Comparison of ENCODE assay signal across 18 cellular contexts in genomic region chr13:25816239-25816638, GRCh38.
"Had no signal": no experiment of that assay in that cellular context is flagged by ENCODE, and none has a peak within 500 bp of the region (broad histone marks: within the 10 kb centered on the region; RNA-seq: fewer than 3 reads in every experiment).

No MANE protein-coding gene starts in this region.

- H3K4me1 ChIP-seq: foreskin keratinocyte, transverse colon had no signal

- H3K36me3 ChIP-seq: transverse colon had no signal

- H3K4me3 ChIP-seq: transverse colon had no signal

- DNase-seq: activated CD4-positive, alpha-beta memory T cell treated with anti-CD3 and anti-CD28 coated beads for 36 hours; activated CD4-positive, alpha-beta T cell treated with anti-CD3 and anti-CD28 coated beads for 1 hour; activated CD8-positive, alpha-beta memory T cell treated with anti-CD3 and anti-CD28 coated beads, Interleukin-2, amount 10 ng/mL, durations not matched to agents 7 days and 5 days; activated effector memory CD4-positive, alpha-beta T cell treated with Interleukin-2 at 50 U/mL for 16 hours; activated naive CD4-positive, alpha-beta T cell treated with anti-CD3 and anti-CD28 coated beads, Interleukin-2, amount 50 U/mL, for 16 hours; activated T-cell treated with anti-CD3 and anti-CD28 coated beads, Interleukin-2, amount 50 U/mL, for 24 hours; dermis blood vessel endothelial cell; effector memory CD8-positive, alpha-beta T cell; foreskin keratinocyte; glutamatergic neuron; hypothalamus; kidney; left ventricle myocardium superior; occipital lobe; stimulated activated CD4-positive, alpha-beta T cell treated with anti-CD3 and anti-CD28 coated beads, Interleukin-2, amount 100 ng/mL, for 48 hours; stimulated activated naive CD4-positive, alpha-beta T cell; transverse colon had no signal

- H3K27ac ChIP-seq: foreskin keratinocyte, transverse colon had no signal

- ATAC-seq: activated CD8-positive, alpha-beta memory T cell treated with anti-CD3 and anti-CD28 coated beads, Interleukin-2, amount 10 ng/mL, durations not matched to agents 7 days and 5 days; effector memory CD8-positive, alpha-beta T cell; foreskin keratinocyte; left ventricle myocardium superior had no signal

- H3K27me3 Mint-ChIP-seq: activated CD4-positive, alpha-beta memory T cell treated with anti-CD3 and anti-CD28 coated beads for 36 hours; effector memory CD8-positive, alpha-beta T cell had no signal

- H3K27ac Mint-ChIP-seq: activated CD4-positive, alpha-beta memory T cell treated with anti-CD3 and anti-CD28 coated beads for 36 hours; activated CD8-positive, alpha-beta memory T cell treated with anti-CD3 and anti-CD28 coated beads, Interleukin-2, amount 10 ng/mL, durations not matched to agents 7 days and 5 days; activated T-cell treated with anti-CD3 and anti-CD28 coated beads, Interleukin-2, amount 50 U/mL, for 24 hours; effector memory CD8-positive, alpha-beta T cell; nephron had no signal

- H3K4me1 Mint-ChIP-seq: activated CD8-positive, alpha-beta memory T cell treated with anti-CD3 and anti-CD28 coated beads, Interleukin-2, amount 10 ng/mL, durations not matched to agents 7 days and 5 days had no signal

- H3K4me3 Mint-ChIP-seq: activated CD4-positive, alpha-beta memory T cell treated with anti-CD3 and anti-CD28 coated beads for 36 hours; activated CD8-positive, alpha-beta memory T cell treated with anti-CD3 and anti-CD28 coated beads, Interleukin-2, amount 10 ng/mL, durations not matched to agents 7 days and 5 days; activated T-cell treated with anti-CD3 and anti-CD28 coated beads, Interleukin-2, amount 50 U/mL, for 24 hours; effector memory CD8-positive, alpha-beta T cell; nephron had no signal

- H3K27me3 ChIP-seq: transverse colon had no signal

- H3K36me3 Mint-ChIP-seq: activated CD8-positive, alpha-beta memory T cell treated with anti-CD3 and anti-CD28 coated beads, Interleukin-2, amount 10 ng/mL, durations not matched to agents 7 days and 5 days had no signal
